Comparison of ENCODE assay signal across 12 cellular contexts in genomic region chr20:56430957-56431356, GRCh38.
"Had no signal": no experiment of that assay in that cellular context is flagged by ENCODE, and none has a peak within 500 bp of the region (broad histone marks: within the 10 kb centered on the region; RNA-seq: fewer than 3 reads in every experiment).

No MANE protein-coding gene starts in this region.

- H3K4me1 ChIP-seq: pancreas had no signal

- H3K27ac ChIP-seq: pancreas, suprapubic skin had no signal

- H3K4me3 ChIP-seq: esophagus muscularis mucosa, mucosa of descending colon, pancreas, suprapubic skin had no signal

- H3K36me3 ChIP-seq: esophagus muscularis mucosa, pancreas, suprapubic skin had no signal

- DNase-seq: activated CD4-positive, alpha-beta T cell treated with anti-CD3 and anti-CD28 coated beads, Interleukin-2, amount 50 U/mL, for 48 hours; activated naive CD4-positive, alpha-beta T cell treated with anti-CD3 and anti-CD28 coated beads, Interleukin-2, amount 10 ng/mL, durations not matched to agents 7 days and 5 days; anterior cingulate cortex; left colon; mucosa of descending colon; pancreas; stimulated activated CD4-positive, alpha-beta T cell treated with anti-CD3 and anti-CD28 coated beads, Interleukin-4, amount 100 ng/mL, for 1 hour; stimulated activated naive CD8-positive, alpha-beta T cell treated with anti-CD3 and anti-CD28 coated beads, Interleukin-15, Interleukin-2, amounts not matched to agents 100 U/mL and 50 U/mL, for 24 hours had no signal

- H3K9me3 Mint-ChIP-seq: activated naive CD4-positive, alpha-beta T cell treated with anti-CD3 and anti-CD28 coated beads, Interleukin-2, amount 10 ng/mL, durations not matched to agents 7 days and 5 days; neural crest cell had no signal

- H3K4me3 Mint-ChIP-seq: activated naive CD4-positive, alpha-beta T cell treated with anti-CD3 and anti-CD28 coated beads, Interleukin-2, amount 10 ng/mL, durations not matched to agents 7 days and 5 days; neural crest cell had no signal

- H3K27me3 ChIP-seq: esophagus muscularis mucosa, pancreas, suprapubic skin had no signal

- H3K9me3 ChIP-seq: esophagus muscularis mucosa, mucosa of descending colon, pancreas, suprapubic skin had no signal

- H3K27me3 Mint-ChIP-seq: activated naive CD4-positive, alpha-beta T cell treated with anti-CD3 and anti-CD28 coated beads, Interleukin-2, amount 10 ng/mL, durations not matched to agents 7 days and 5 days had no signal

- H3K27ac Mint-ChIP-seq: activated naive CD4-positive, alpha-beta T cell treated with anti-CD3 and anti-CD28 coated beads, Interleukin-2, amount 10 ng/mL, durations not matched to agents 7 days and 5 days had no signal

- ATAC-seq: activated CD4-positive, CD25-positive, alpha-beta regulatory T cell treated with anti-CD3 and anti-CD28 coated beads, Interleukin-2, amount 50 U/mL, for 24 hours; left colon; mucosa of descending colon; pancreas; stimulated activated naive CD8-positive, alpha-beta T cell treated with anti-CD3 and anti-CD28 coated beads, Interleukin-15, Interleukin-2, amounts not matched to agents 100 U/mL and 50 U/mL, for 24 hours had no signal
